8 cellular contexts compared by ENCODE assay signal in genomic region chr16:27204232-27204915, GRCh38. TPM values are rescaled to one million over a fixed set of nuclear protein-coding genes. Genes with fewer than 3 reads are reported as not detected.
DNase-seq lines count a peak whose midpoint lies in the region; ATAC-seq and TF ChIP-seq lines count a peak whose summit lies in the region.

No MANE protein-coding gene starts in this region.

- H3K36me3 ChIP-seq in HUES6 (ENCODE audit: control insufficient read depth, insufficient read depth, low read length): no peaks in the 10 kb centered on the region

- H3K36me3 Mint-ChIP-seq in immature natural killer cell: no peaks in the 10 kb centered on the region

- peaks cover 7 to 13% (median 8%) of the 10 kb centered on the region in 3 donors for H3K27me3 Mint-ChIP-seq in immature natural killer cell (ENCODE audit: low read depth in 3 of 3)

- ATAC-seq in HG03521 (IDR thresholded peaks at IDR 0.05; ENCODE audit: unreplicated experiment) (no peak), GM18907 (IDR thresholded peaks at IDR 0.05; ENCODE audit: unreplicated experiment) (no peak)

- H3K27me3 ChIP-seq in HUES6 (ENCODE audit: control insufficient read depth, insufficient read depth, low read length): no peaks in the 10 kb centered on the region

- DNase-seq in immature natural killer cell (no peak), superior temporal gyrus (ENCODE audit: extremely low spot score) (peak; percentile 47)
- no peak for DNase-seq in activated effector memory CD4-positive, alpha-beta T cell treated with anti-CD3 and anti-CD28 coated beads, Interleukin-2, amount 50 U/mL, for 16 hours

- WGBS in adipose tissue, 3 donors: 25 to 34% (median 32%) methylated on average over 23 of the region's 23 CpGs

- H3K4me1 Mint-ChIP-seq in immature natural killer cell: peaks cover 43 to 48% of the 10 kb centered on the region in 2 donors

- peak overlapping the region; percentile 99 to 100 (median 99) for H3K27ac Mint-ChIP-seq in immature natural killer cell

- peaks cover 9% of the 10 kb centered on the region; the same call in 1 of the 2 replicates for H3K4me1 ChIP-seq in HUES6 (ENCODE audit: control insufficient read depth, insufficient read depth, low read length)

- TF ChIP-seq CTCF in C4-2B (conservative IDR thresholded peaks at IDR 0.05): no peak

- peak overlapping the region; percentile 90 for H3K9ac ChIP-seq in HUES6 (ENCODE audit: low read length)

- peaks cover 0 to 1% (median 0%) of the 10 kb centered on the region in 6 donors for H3K9me3 Mint-ChIP-seq in immature natural killer cell

- H3K4me3 ChIP-seq in HUES6 (ENCODE audit: low read depth, low read length): peak overlapping the region; percentile 80

- no peaks in the 10 kb centered on the region for H3K9me3 ChIP-seq in HUES6 (ENCODE audit: control insufficient read depth, insufficient read depth, low read depth, low read length)

- peak overlapping the region; percentile 83 for H3K27ac ChIP-seq in C4-2B
- peak overlapping the region; percentile 79 for H3K27ac ChIP-seq in HUES6 (ENCODE audit: low read depth, low read length)
- H3K27ac ChIP-seq in adipose tissue (ENCODE audit: low read depth, low read length): peak overlapping the region; percentile 90

- peak overlapping the region; percentile 91 to 100 (median 99) for H3K4me3 Mint-ChIP-seq in immature natural killer cell

RNA-seq across cellular contexts. Expression of gene KDM8, which starts 1.0 kb away (rescaled TPM):
- polyA plus RNA-seq in adipose tissue: 1 to 10 TPM; 2.5 to 4.2 (median 2.6) TPM
- polyA plus RNA-seq in immature natural killer cell: 1 to 10 TPM; 4.3 to 6.2 (median 5.1) TPM
